Comparison of ENCODE assay signal across 12 cellular contexts in the genomic region with DNA sequence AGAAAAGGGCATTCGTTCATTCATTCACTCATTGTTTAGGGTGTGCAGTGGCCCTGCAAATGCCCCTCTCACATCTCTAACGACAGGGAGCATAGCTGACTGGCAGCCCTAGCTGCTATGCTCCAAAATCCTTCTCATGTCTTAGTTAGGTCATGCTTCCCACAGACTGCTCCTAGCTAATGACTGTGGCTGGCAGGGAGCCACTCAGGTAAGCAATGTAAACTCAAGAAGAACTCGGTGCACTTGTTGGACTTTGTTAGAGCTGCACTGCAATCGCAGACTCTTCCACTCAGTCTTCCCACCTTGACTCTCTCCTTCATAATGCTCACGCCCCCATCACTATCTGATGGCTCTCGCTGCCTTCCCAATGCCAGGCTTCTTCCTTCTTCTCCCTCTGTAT. TPM values are rescaled to one million over a fixed set of nuclear protein-coding genes. Genes with fewer than 3 reads are reported as not detected.
DNase-seq lines count a peak whose midpoint lies in the region; ATAC-seq, FAIRE-seq and TF ChIP-seq lines count a peak whose summit lies in the region.
"Had no signal": no experiment of that assay in that cellular context is flagged by ENCODE, and none has a peak within 500 bp of the region (broad histone marks: within the 10 kb centered on the region; RNA-seq: fewer than 3 reads in every experiment).

No MANE protein-coding gene starts in this region.

- H3K4me1 ChIP-seq in BLaER1, result peaks cover 32% of the 10 kb centered on the region
- peaks cover 0 to 4% of the 10 kb centered on the region in 2 experiments; a peak in 2 of 5 replicates for H3K4me1 ChIP-seq in K562 (replicated peaks in 1 of 2; ENCODE audit: control insufficient read depth in 2 of 2, insufficient read depth in 2 of 2, low read length in 2 of 2)
- H3K4me1 ChIP-seq: left ventricle myocardium inferior had no signal

- DNase-seq in K562 (ENCODE audit: extremely low read depth in 1 of 4, low spot score in 3 of 4), result peak in 1 of 4 experiments; percentile 11
- no peak for DNase-seq in naive B cell
- no peak for DNase-seq in glutamatergic neuron
- no peak for DNase-seq in activated CD8-positive, alpha-beta memory T cell treated with anti-CD3 and anti-CD28 coated beads for 24 hours
- DNase-seq: activated naive CD4-positive, alpha-beta T cell; left ventricle myocardium inferior had no signal

- FAIRE-seq in K562 (lab: Jason Lieb, UNC), result no peak

- H3K27me3 ChIP-seq in BLaER1 (no peaks in the 10 kb centered on the region), K562 (ENCODE audit: control insufficient read depth in 2 of 2, insufficient read depth in 2 of 2, low read length in 2 of 2) (peaks cover 5 to 7% of the 10 kb centered on the region in 2 experiments; a peak in 4 of 5 replicates)

- H2AFZ ChIP-seq in K562 (ENCODE audit: low read depth, low read length), result peak overlapping the region; percentile 90

- intact Hi-C loops in K562 (cut with micrococcal nuclease), result loop anchor here (1.0 to 5.0 kb wide), 8 partner anchors 40 to 398 kb away; partner anchors contain the start of gene KEL

- peaks cover 6 to 8% (median 7%) of the 10 kb centered on the region in 3 donors for H3K4me1 Mint-ChIP-seq in IgD-negative memory B cell
- peaks cover 9 to 12% (median 10%) of the 10 kb centered on the region in 3 donors for H3K4me1 Mint-ChIP-seq in naive B cell
- H3K4me1 Mint-ChIP-seq in glutamatergic neuron (ENCODE audit: low read depth, unreplicated experiment), result peaks cover 1% of the 10 kb centered on the region

- H3K36me3 Mint-ChIP-seq in IgD-negative memory B cell (peaks cover 1% of the 10 kb centered on the region), naive B cell (no peaks in the 10 kb centered on the region), glutamatergic neuron (ENCODE audit: unreplicated experiment) (no peaks in the 10 kb centered on the region)

- H3K9me3 Mint-ChIP-seq in IgD-negative memory B cell (no peaks in the 10 kb centered on the region), naive B cell (peaks cover 0 to 6% (median 0%) of the 10 kb centered on the region in 7 donors), glutamatergic neuron (ENCODE audit: unreplicated experiment) (no peaks in the 10 kb centered on the region)

- no peak overlapping the region for H3K27ac Mint-ChIP-seq in IgD-negative memory B cell
- peak overlapping the region in 1 of 6 donors; percentile 34 for H3K27ac Mint-ChIP-seq in naive B cell
- no peak overlapping the region for H3K27ac Mint-ChIP-seq in glutamatergic neuron (ENCODE audit: unreplicated experiment)

- no peak for TF ChIP-seq CTCF in K562 (IDR thresholded peaks at IDR 0.05 in 2 of 3, conservative IDR thresholded peaks at IDR 0.05 in 1 of 3; ENCODE audit: insufficient read depth in 2 of 3, low read depth in 1 of 3, low read length in 3 of 3)
- TF ChIP-seq CTCF in glutamatergic neuron (IDR thresholded peaks at IDR 0.05; ENCODE audit: partially characterized antibody, unreplicated experiment), result no peak

- H3K36me3 ChIP-seq in BLaER1, result no peaks in the 10 kb centered on the region
- no peaks in the 10 kb centered on the region for H3K36me3 ChIP-seq in K562 (ENCODE audit: control insufficient read depth, insufficient read depth, low read length)
- H3K36me3 ChIP-seq: left ventricle myocardium inferior had no signal

- H3K27me3 Mint-ChIP-seq in IgD-negative memory B cell (peaks cover 1% of the 10 kb centered on the region), naive B cell (no peaks in the 10 kb centered on the region), glutamatergic neuron (ENCODE audit: unreplicated experiment) (peaks cover 4% of the 10 kb centered on the region)

- CTCF ChIA-PET in K562 (lab: Yijun Ruan, JAX; ENCODE audit: low intra/inter-chr PET ratio), result interaction anchor here (0.6 to 11.1 kb wide), 9 partner anchors 42 to 399 kb away, joined by 3 to 222 read pairs (median 11); partner anchors contain the start of gene EPHB6

- no peaks in the 10 kb centered on the region for H3K79me2 ChIP-seq in K562 (ENCODE audit: control insufficient read depth, insufficient read depth, low read length)

- H3K27ac ChIP-seq in BLaER1, result no peak overlapping the region
- H3K27ac ChIP-seq in K562 (ENCODE audit: extremely low read depth, low read depth, low read length), result no peak overlapping the region
- H3K27ac ChIP-seq: left ventricle myocardium inferior had no signal

- no peaks in the 10 kb centered on the region for H3K9me1 ChIP-seq in K562 (ENCODE audit: control insufficient read depth, insufficient read depth, low read length)

- BruUV-seq in K562 (replicated peaks; lab: Mats Ljungman, UMichigan), result no TSS peak

- POLR2A ChIA-PET in K562 (lab: Yijun Ruan, JAX), result interaction anchor here (1.3 to 2.0 kb wide), 2 partner anchors 124 to 212 kb away, joined by 4 to 5 read pairs; no protein-coding TSS in a partner anchor

- H4K20me1 ChIP-seq in BLaER1, result no peaks in the 10 kb centered on the region
- no peaks in the 10 kb centered on the region for H4K20me1 ChIP-seq in K562 (replicated peaks; ENCODE audit: control insufficient read depth, insufficient read depth, low read length)

- TF ChIP-seq EP300 in K562 (IDR thresholded peaks at IDR 0.05; ENCODE audit: low read length), result no peak

- H3K4me2 ChIP-seq in BLaER1 (0 out of 2 replicates have a peak overlapping the region, but pooled peaks have one; percentile 76), K562 (ENCODE audit: insufficient read depth, low read length) (peak overlapping the region; percentile 73)

- no peak for TF ChIP-seq RAD21 in K562 (CRISPR knock-in tag; conservative IDR thresholded peaks at IDR 0.05 in 1 of 2, IDR thresholded peaks at IDR 0.05 in 1 of 2)

- WGBS in K562 (ENCODE audit: insufficient coverage, low coverage, missing lambda C conversion rate), result 7% methylated on average over 6 of the region's 6 CpGs

- H3K4me3 ChIP-seq in BLaER1 (no peak overlapping the region), K562 (peak overlapping the region; percentile 1; the same call in 1 of the 2 replicates)

- TF ChIP-seq POLR2A in K562 (conservative IDR thresholded peaks at IDR 0.05), result no peak

- H3K9me3 ChIP-seq in BLaER1 (no peaks in the 10 kb centered on the region), K562 (replicated peaks; ENCODE audit: control insufficient read depth, insufficient read depth, low read depth, low read length) (no peaks in the 10 kb centered on the region)

- no peak overlapping the region for H3K9ac ChIP-seq in BLaER1
- peak overlapping the region in 1 of 2 experiments; percentile 0; a peak in 1 of 4 replicates for H3K9ac ChIP-seq in K562 (ENCODE audit: insufficient read depth in 1 of 2, low read depth in 2 of 2, low read length in 2 of 2)

- H3K4me3 Mint-ChIP-seq in IgD-negative memory B cell (peak overlapping the region in 3 of 4 donors; percentile 77 to 89 (median 86)), naive B cell (peak overlapping the region in 7 of 8 donors; percentile 62 to 92 (median 82)), glutamatergic neuron (ENCODE audit: unreplicated experiment) (no peak overlapping the region)

- peak; percentile 55 for ATAC-seq in K562
- no peak for ATAC-seq in naive B cell (ENCODE audit: low read depth in 2 of 2)
- ATAC-seq in HG03354 (IDR thresholded peaks at IDR 0.05; ENCODE audit: poor library complexity, severe bottlenecking, unreplicated experiment), result no peak
- ATAC-seq in HG03108 (IDR thresholded peaks at IDR 0.05; ENCODE audit: unreplicated experiment), result no peak

- in situ Hi-C loops in K562 (cut with MboI), result loop anchor here (5.0 to 25.0 kb wide), 2 partner anchors 126 to 366 kb away; no protein-coding TSS in a partner anchor

RNA-seq across cellular contexts. Expression of gene OR9A2, which starts 24.1 kb away (rescaled TPM):
- polyA plus RNA-seq in IgD-negative memory B cell (not detected), K562 (2011; rRNA removed) (not detected in 2 replicates), K562 (2014; fragmentation: Illumina TruSeq; extraction: Trizol) (not detected in 2 replicates), K562 (2014; fragmentation: Nextera tagmentation; extraction: Ambion mirVana) (not detected), K562 (2014; rRNA removed) (not detected in 2 replicates), naive B cell (ENCODE audit: low read depth in 6 of 6) (not detected)
- total RNA-seq in K562 (2011; cell fraction: chromatin; rRNA removed; ENCODE audit: low replicate concordance), result 0.39 and 1.4 TPM in 2 replicates
- total RNA-seq in K562 (2011; cell fraction: nucleolus; rRNA removed), result 0.39 TPM in 1 of 2 replicates, not detected in the other
- 1.2 and 2.4 TPM in 2 replicates for total RNA-seq in K562 (2011; cell fraction: nucleoplasm; rRNA removed)
- total RNA-seq in K562 (2014; rRNA removed) (not detected in 2 replicates), K562 (2014; rRNA removed; fragmentation: Illumina TruSeq; extraction: Trizol) (not detected in 2 replicates), K562 (2015; rRNA removed; fragmentation: Illumina TruSeq; extraction: Trizol) (not detected in 2 replicates), K562 (2021) (not detected in 2 replicates), glutamatergic neuron (ENCODE audit: unreplicated experiment) (not detected)
- not detected in 2 replicates for polyA plus RNA-seq in K562 (2011; cell fraction: cytosol; rRNA removed)
- polyA plus RNA-seq in K562 (2011; cell fraction: nucleus; rRNA removed), result 0.30 TPM in 1 of 2 replicates, not detected in the other
- not detected in 2 replicates for polyA plus RNA-seq in K562 (2012)
- polyA minus RNA-seq in K562 (2011; rRNA and poly(A)+ RNA removed), result 0.21 and 0.45 TPM in 2 replicates
- not detected in 2 replicates for polyA minus RNA-seq in K562 (2011; cell fraction: cytosol; rRNA and poly(A)+ RNA removed)
- 0.67 and 1.4 TPM in 2 replicates for polyA minus RNA-seq in K562 (2011; cell fraction: nucleus; rRNA and poly(A)+ RNA removed)
- total RNA-seq: esophagus mucosa, left ventricle myocardium inferior had no signal
- polyA plus RNA-seq: thymus had no signal

RNA-seq across cellular contexts. Expression of gene KEL, which starts 40.7 kb away (rescaled TPM):
- not detected for polyA plus RNA-seq in IgD-negative memory B cell
- total RNA-seq in K562 (2011; cell fraction: chromatin; rRNA removed; ENCODE audit: low replicate concordance), result 113 and 184 TPM in 2 replicates
- total RNA-seq in K562 (2011; cell fraction: nucleolus; rRNA removed), result 129 and 133 TPM in 2 replicates
- total RNA-seq in K562 (2011; cell fraction: nucleoplasm; rRNA removed), result 107 and 122 TPM in 2 replicates
- 15.9 and 22.0 TPM in 2 replicates for total RNA-seq in K562 (2014; rRNA removed)
- total RNA-seq in K562 (2014; rRNA removed; fragmentation: Illumina TruSeq; extraction: Trizol), result 19.2 and 19.3 TPM in 2 replicates
- 22.2 and 25.5 TPM in 2 replicates for total RNA-seq in K562 (2015; rRNA removed; fragmentation: Illumina TruSeq; extraction: Trizol)
- 28.7 and 34.3 TPM in 2 replicates for total RNA-seq in K562 (2021)
- polyA plus RNA-seq in K562 (2011; rRNA removed), result 47.4 and 72.0 TPM in 2 replicates
- 33.6 and 44.4 TPM in 2 replicates for polyA plus RNA-seq in K562 (2011; cell fraction: cytosol; rRNA removed)
- 361 and 506 TPM in 2 replicates for polyA plus RNA-seq in K562 (2011; cell fraction: nucleus; rRNA removed)
- 25.0 and 47.3 TPM in 2 replicates for polyA plus RNA-seq in K562 (2012)
- polyA plus RNA-seq in K562 (2014; fragmentation: Illumina TruSeq; extraction: Trizol), result 33.8 and 35.3 TPM in 2 replicates
- polyA plus RNA-seq in K562 (2014; fragmentation: Nextera tagmentation; extraction: Ambion mirVana), result 10 to 100 TPM in 1 of 2 experiments, 1 to 10 TPM in 1; 9.0 to 18.9 TPM
- 33.1 and 36.7 TPM in 2 replicates for polyA plus RNA-seq in K562 (2014; rRNA removed)
- 31.5 and 38.3 TPM in 2 replicates for polyA minus RNA-seq in K562 (2011; rRNA and poly(A)+ RNA removed)
- 14.1 and 24.0 TPM in 2 replicates for polyA minus RNA-seq in K562 (2011; cell fraction: cytosol; rRNA and poly(A)+ RNA removed)
- polyA minus RNA-seq in K562 (2011; cell fraction: nucleus; rRNA and poly(A)+ RNA removed), result 85.5 and 91.1 TPM in 2 replicates
- polyA plus RNA-seq in naive B cell (ENCODE audit: low read depth in 6 of 6), result under 1 TPM in 1 of 6 donors, not detected in 5; 0.44 TPM
- total RNA-seq in glutamatergic neuron (ENCODE audit: unreplicated experiment), result 0.64 TPM

RNA-seq across cellular contexts. Expression of gene OR6V1, which starts 49.3 kb away (rescaled TPM):
- polyA plus RNA-seq in IgD-negative memory B cell, result not detected
- total RNA-seq in K562 (2011; cell fraction: chromatin; rRNA removed; ENCODE audit: low replicate concordance), result not detected in 2 replicates
- total RNA-seq in K562 (2011; cell fraction: nucleolus; rRNA removed), result not detected in 2 replicates
- not detected in 2 replicates for total RNA-seq in K562 (2011; cell fraction: nucleoplasm; rRNA removed)
- total RNA-seq in K562 (2014; rRNA removed), result not detected in 2 replicates
- not detected in 2 replicates for total RNA-seq in K562 (2014; rRNA removed; fragmentation: Illumina TruSeq; extraction: Trizol)
- total RNA-seq in K562 (2015; rRNA removed; fragmentation: Illumina TruSeq; extraction: Trizol), result not detected in 2 replicates
- total RNA-seq in K562 (2021), result not detected in 2 replicates
- not detected in 2 replicates for polyA plus RNA-seq in K562 (2011; rRNA removed)
- not detected in 2 replicates for polyA plus RNA-seq in K562 (2011; cell fraction: cytosol; rRNA removed)
- not detected in 2 replicates for polyA plus RNA-seq in K562 (2011; cell fraction: nucleus; rRNA removed)
- polyA plus RNA-seq in K562 (2012), result not detected in 2 replicates
- polyA plus RNA-seq in K562 (2014; fragmentation: Illumina TruSeq; extraction: Trizol), result not detected in 2 replicates
- not detected for polyA plus RNA-seq in K562 (2014; fragmentation: Nextera tagmentation; extraction: Ambion mirVana)
- polyA plus RNA-seq in K562 (2014; rRNA removed), result not detected in 2 replicates
- polyA minus RNA-seq in K562 (2011; rRNA and poly(A)+ RNA removed), result not detected in 2 replicates
- not detected in 2 replicates for polyA minus RNA-seq in K562 (2011; cell fraction: cytosol; rRNA and poly(A)+ RNA removed)
- polyA minus RNA-seq in K562 (2011; cell fraction: nucleus; rRNA and poly(A)+ RNA removed), result not detected in 2 replicates
- polyA plus RNA-seq in naive B cell (ENCODE audit: low read depth in 6 of 6), result not detected
- not detected for total RNA-seq in glutamatergic neuron (ENCODE audit: unreplicated experiment)
- total RNA-seq: esophagus mucosa, left ventricle myocardium inferior had no signal
